Comparison of ENCODE assay signal across 8 cellular contexts in the genomic region with DNA sequence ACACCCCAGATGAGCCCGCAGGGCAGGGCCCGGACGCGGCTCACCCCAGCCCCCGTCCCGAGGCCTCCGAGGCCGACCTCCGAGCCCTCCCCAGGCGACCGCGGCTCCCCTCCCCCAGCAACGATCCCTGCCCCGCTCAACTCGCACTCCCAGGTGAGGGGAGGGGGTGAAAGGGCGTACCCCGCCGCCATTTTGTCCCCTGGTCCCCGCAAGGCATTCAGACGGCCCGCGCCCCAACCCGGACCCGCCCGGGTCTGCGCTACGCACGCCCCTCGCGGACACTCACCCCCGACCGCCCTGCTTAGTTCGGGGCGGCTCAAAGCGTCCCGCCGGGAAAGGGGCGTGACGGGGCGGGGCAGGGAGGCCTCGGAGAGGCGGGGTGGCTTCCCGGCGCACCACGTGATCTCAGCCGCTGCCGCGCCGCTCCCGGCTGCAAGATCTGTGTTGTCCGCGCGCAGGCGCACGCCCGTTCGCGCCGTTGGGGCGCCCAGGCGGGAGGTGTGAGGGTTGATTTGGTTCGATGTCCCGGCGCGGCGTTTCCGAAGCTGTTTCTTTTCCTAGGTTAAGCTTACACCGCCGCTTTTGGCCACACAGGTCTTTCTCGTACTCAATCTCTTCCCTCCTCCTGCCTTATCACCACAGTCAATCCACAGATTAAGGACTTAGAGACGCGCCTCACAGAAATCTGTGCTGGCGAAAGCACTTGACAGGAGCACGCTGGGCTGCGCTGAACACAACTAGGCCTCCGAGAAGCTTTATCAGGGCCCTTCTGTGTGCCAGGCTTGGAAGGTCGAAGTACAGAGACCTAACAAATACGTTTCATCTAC. TPM values are rescaled to one million over a fixed set of nuclear protein-coding genes. Genes with fewer than 3 reads are reported as not detected.
A peak's percentile ranks its signal among the peaks of the same experiment; 100 is the strongest.
DNase-seq lines count a peak whose midpoint lies in the region; ATAC-seq, FAIRE-seq and TF ChIP-seq lines count a peak whose summit lies in the region.

Gene SCAPER (minus strand): TSS at position 328 of the 827 bp plus-strand sequence. CDS start 21,523 bp downstream, outside the sequence.

- H3K4me3 ChIP-seq in epithelial cell of proximal tubule (ENCODE audit: low read depth, low read length) = peak within 1 kb of the TSS; percentile 85

- no peak for FAIRE-seq in D721Med (lab: Jason Lieb, UNC)

- peak; percentile 47 for DNase-seq in D721Med (ENCODE audit: insufficient read length, low spot score)
- DNase-seq in HuH-7.5 (ENCODE audit: low spot score) = peak; percentile 92
- peak; percentile 87 for DNase-seq in OCI-M1 (lab: John Stamatoyannopoulos, UW)
- peak; percentile 87 for DNase-seq in activated T-cell treated with anti-CD3 and anti-CD28 coated beads for 4 hours
- DNase-seq in epithelial cell of proximal tubule (ENCODE audit: low read depth) = peak; percentile 20
- DNase-seq in mucosa of gallbladder (ENCODE audit: low spot score) = peak; percentile 93
- peak; percentile 87 for DNase-seq in stimulated activated CD8-positive, alpha-beta memory T cell treated with anti-CD3 and anti-CD28 coated beads, Interleukin-4, amount 100 ng/mL, for 24 hours (ENCODE audit: low read depth)

- peak; percentile 80 for ATAC-seq in GM21515 (IDR thresholded peaks at IDR 0.05; ENCODE audit: unreplicated experiment)

- TF ChIP-seq CTCF in D721Med (IDR thresholded peaks at IDR 0.05; ENCODE audit: insufficient read depth, missing control alignments) (no peak), epithelial cell of proximal tubule (conservative IDR thresholded peaks at IDR 0.05; ENCODE audit: low read depth, low read length) (no peak)

RNA-seq across cellular contexts. Expression of gene SCAPER, which starts in this region (rescaled TPM):
- total RNA-seq in epithelial cell of proximal tubule (5.4 and 13.3 TPM in 2 replicates), mucosa of gallbladder (20.7 TPM)

Comparison
In these comparisons a context has a peak if more than half of its experiments do, and no peak if none do; other contexts are left out.
1. Peak in every context shown above with its lines: DNase-seq, ATAC-seq and H3K4me3 ChIP-seq.
2. DNase-seq: peak in every context shown above with its lines; median percentile 93 in mucosa of gallbladder; 92 in HuH-7.5; 87 in OCI-M1; 87 in activated T-cell treated with anti-CD3 and anti-CD28 coated beads for 4 hours; 87 in stimulated activated CD8-positive, alpha-beta memory T cell treated with anti-CD3 and anti-CD28 coated beads, Interleukin-4, amount 100 ng/mL, for 24 hours; 47 in D721Med; 20 in epithelial cell of proximal tubule.